Comparison of ENCODE assay signal across 25 cellular contexts in the genomic region with DNA sequence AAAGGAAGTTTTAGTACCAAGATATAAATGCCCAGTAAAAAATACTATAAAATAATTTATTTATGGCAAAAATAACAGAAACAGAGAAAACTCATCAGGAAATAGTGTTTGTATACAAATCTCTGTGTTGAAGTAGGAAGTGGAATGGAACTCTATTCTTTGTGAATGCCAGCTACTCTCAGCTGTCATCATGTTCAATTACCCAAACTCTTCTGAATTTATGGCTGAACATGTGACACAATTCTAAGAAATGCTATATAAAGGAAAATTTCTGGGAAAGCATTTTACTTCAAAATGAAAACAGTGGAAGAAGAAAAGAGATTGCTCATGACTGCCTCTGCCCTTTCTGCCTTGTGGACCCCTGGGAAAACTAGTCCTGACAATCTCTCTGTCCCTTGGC.
A peak's percentile ranks its signal among the peaks of the same experiment; 100 is the strongest.
DNase-seq lines count a peak whose midpoint lies in the region; ATAC-seq, FAIRE-seq and TF ChIP-seq lines count a peak whose summit lies in the region.
"Had no signal": no experiment of that assay in that cellular context is flagged by ENCODE, and none has a peak within 500 bp of the region (broad histone marks: within the 10 kb centered on the region; RNA-seq: fewer than 3 reads in every experiment).

No MANE protein-coding gene starts in this region.

- no peak overlapping the region for H4K8ac ChIP-seq in neuronal stem cell (ENCODE audit: low read depth, low read length)

- H3K36me3 ChIP-seq in HCT116 (ENCODE audit: control insufficient read depth in 1 of 2, insufficient read depth in 2 of 2, low read length in 2 of 2) (no peaks in the 10 kb centered on the region), K562 (ENCODE audit: control insufficient read depth, insufficient read depth, low read length) (no peaks in the 10 kb centered on the region), neuronal stem cell (replicated peaks in 1 of 2; ENCODE audit: control insufficient read depth in 2 of 2, insufficient read depth in 2 of 2, low read length in 2 of 2) (no peaks in the 10 kb centered on the region), upper lobe of left lung (no peaks in the 10 kb centered on the region)
- H3K36me3 ChIP-seq: adrenal gland, BE2C, uterus had no signal

- in situ Hi-C loops in K562 (cut with MboI): loop anchor here (10.0 kb wide), 1 partner anchor 1419 kb away; no protein-coding TSS in a partner anchor
- in situ Hi-C loops in GM13976 (cut with MboI; ENCODE audit: low sequenced_read_pairs, unreplicated experiment): no loop called here

- TF ChIP-seq POLR2A in HCT116 (IDR thresholded peaks at IDR 0.05; ENCODE audit: borderline replicate concordance, extremely low read depth, insufficient read depth, insufficient read length) (no peak), K562 (conservative IDR thresholded peaks at IDR 0.05) (no peak), upper lobe of left lung (IDR thresholded peaks at IDR 0.05) (no peak)

- no peaks in the 10 kb centered on the region for H3K79me2 ChIP-seq in HCT116 (ENCODE audit: insufficient read depth, low read length)
- no peaks in the 10 kb centered on the region for H3K79me2 ChIP-seq in K562 (ENCODE audit: control insufficient read depth, insufficient read depth, low read length)

- no peak overlapping the region for H2BK5ac ChIP-seq in neuronal stem cell (ENCODE audit: low read length)

- H2AFZ ChIP-seq in HCT116 (ENCODE audit: low read depth, low read length, poor library complexity, severe bottlenecking) (peak overlapping the region; percentile 39), K562 (ENCODE audit: low read depth, low read length) (no peak overlapping the region), neuronal stem cell (ENCODE audit: low read length) (peak overlapping the region; percentile 28)

- intact Hi-C loops in HCT116 (cut with micrococcal nuclease): no loop called here
- intact Hi-C loops in K562 (cut with micrococcal nuclease): no loop called here

- peaks cover 0 to 5% of the 10 kb centered on the region in 2 experiments; a peak in 1 of 4 replicates for H3K4me1 ChIP-seq in HCT116 (ENCODE audit: control insufficient read depth in 1 of 2, insufficient read depth in 2 of 2, low read length in 2 of 2)
- H3K4me1 ChIP-seq in K562 (replicated peaks in 1 of 2; ENCODE audit: control insufficient read depth in 2 of 2, insufficient read depth in 2 of 2, low read length in 2 of 2): no peaks in the 10 kb centered on the region
- peaks cover 0 to 3% of the 10 kb centered on the region in 2 donors for H3K4me1 ChIP-seq in neuronal stem cell (ENCODE audit: control insufficient read depth in 2 of 2, insufficient read depth in 1 of 2, low read depth in 1 of 2, low read length in 2 of 2)
- H3K4me1 ChIP-seq in upper lobe of left lung: peaks cover 0 to 7% (median 0%) of the 10 kb centered on the region in 4 donors
- H3K4me1 ChIP-seq: adrenal gland, BE2C, uterus had no signal

- H3K23ac ChIP-seq in neuronal stem cell (ENCODE audit: low read depth, low read length, poor library complexity): no peak overlapping the region

- H2BK15ac ChIP-seq in neuronal stem cell (ENCODE audit: low read length): no peak overlapping the region

- DNase-seq in HCT116 (ENCODE audit: low read depth, low spot score) (no peak), K562 (ENCODE audit: extremely low read depth in 1 of 4, low spot score in 3 of 4) (peak in 1 of 4 experiments; percentile 0), neuronal stem cell (ENCODE audit: low spot score) (no peak), upper lobe of left lung (no peak), GM13976 (ENCODE audit: low spot score) (no peak), chondrocyte (ENCODE audit: low spot score) (no peak)
- DNase-seq in stimulated activated naive B cell treated with anti-CD40 and anti-IgM and Interleukin-4, amounts not matched to agents 10 μg/mL and 1 μg/mL and 100 μg/mL, for 72 hours: no peak
- DNase-seq: BE2C; effector CD8-positive, alpha-beta T cell; EL; kidney; NCI-H2171; retina; stimulated activated naive CD4-positive, alpha-beta T cell; T1000; uterus had no signal

- TF ChIP-seq CTCF in HCT116 (IDR thresholded peaks at IDR 0.05 in 2 of 3, conservative IDR thresholded peaks at IDR 0.05 in 1 of 3; ENCODE audit: borderline replicate concordance in 1 of 3, insufficient read depth in 1 of 3, low read depth in 2 of 3, low read length in 2 of 3): no peak
- no peak for TF ChIP-seq CTCF in K562 (IDR thresholded peaks at IDR 0.05 in 2 of 3, conservative IDR thresholded peaks at IDR 0.05 in 1 of 3; ENCODE audit: insufficient read depth in 2 of 3, low read depth in 1 of 3, low read length in 3 of 3)
- TF ChIP-seq CTCF in upper lobe of left lung (IDR thresholded peaks at IDR 0.05): no peak
- TF ChIP-seq CTCF in GM13976 (IDR thresholded peaks at IDR 0.05; ENCODE audit: borderline replicate concordance, control extremely low read depth, extremely low read depth, insufficient read depth, missing control alignments): no peak
- no peak for TF ChIP-seq CTCF in chondrocyte (IDR thresholded peaks at IDR 0.05)

- H3K18ac ChIP-seq in neuronal stem cell (ENCODE audit: low read length): no peak overlapping the region

- BruUV-seq in HCT116 (replicated peaks; lab: Mats Ljungman, UMichigan) (no TSS peak), K562 (replicated peaks; lab: Mats Ljungman, UMichigan) (no TSS peak)

- H3K9me2 ChIP-seq in HCT116 (ENCODE audit: insufficient read depth): no peaks in the 10 kb centered on the region

- H3K79me1 ChIP-seq in neuronal stem cell (ENCODE audit: low read depth, low read length): no peaks in the 10 kb centered on the region

- POLR2A ChIA-PET in HCT116 (lab: Charles Lee): no interaction called here
- POLR2A ChIA-PET in K562 (lab: Yijun Ruan, JAX): no interaction called here

- no peak overlapping the region for H3K4ac ChIP-seq in neuronal stem cell (ENCODE audit: low read length)

- no peak overlapping the region for H3K14ac ChIP-seq in neuronal stem cell (ENCODE audit: low read length)

- H2AK5ac ChIP-seq in neuronal stem cell (ENCODE audit: low read depth, low read length): no peak overlapping the region

- no peak overlapping the region for H3K27ac Mint-ChIP-seq in stimulated activated naive B cell treated with anti-CD40 and anti-IgM and Interleukin-4, amounts not matched to agents 10 μg/mL and 1 μg/mL and 100 μg/mL, for 72 hours
- H3K27ac Mint-ChIP-seq in chondrocyte (ENCODE audit: unreplicated experiment): no peak overlapping the region
- H3K27ac Mint-ChIP-seq: activated T-helper 17 cell treated with anti-CD3 and anti-CD28 coated beads, Interleukin-2, amount 50 U/mL, for 72 hours; mesothelial cell of epicardium had no signal

- no peaks in the 10 kb centered on the region for H3K4me1 Mint-ChIP-seq in stimulated activated naive B cell treated with anti-CD40 and anti-IgM and Interleukin-4, amounts not matched to agents 10 μg/mL and 1 μg/mL and 100 μg/mL, for 72 hours
- H3K4me1 Mint-ChIP-seq in chondrocyte (ENCODE audit: low read depth): peaks cover 6% of the 10 kb centered on the region
- H3K4me1 Mint-ChIP-seq: activated T-helper 17 cell treated with anti-CD3 and anti-CD28 coated beads, Interleukin-2, amount 50 U/mL, for 72 hours; mesothelial cell of epicardium; neural crest cell had no signal

- H3K4me2 ChIP-seq in HCT116 (ENCODE audit: low read length): no peak overlapping the region
- no peak overlapping the region for H3K4me2 ChIP-seq in K562 (ENCODE audit: insufficient read depth, low read length)
- H3K4me2 ChIP-seq in neuronal stem cell (ENCODE audit: insufficient read depth, low read length, poor library complexity, severe bottlenecking): no peak overlapping the region
- H3K4me2 ChIP-seq: KMS-11 had no signal

- H3K4me3 ChIP-seq in HCT116 (replicated peaks in 1 of 2; ENCODE audit: low read depth in 1 of 2, low read length in 2 of 2) (no peak overlapping the region), K562 (no peak overlapping the region), neuronal stem cell (ENCODE audit: low read length in 2 of 2) (no peak overlapping the region), upper lobe of left lung (no peak overlapping the region)
- H3K4me3 ChIP-seq: adrenal gland, SK-N-MC, uterus had no signal

- ATAC-seq in HCT116: no peak
- no peak for ATAC-seq in K562
- no peak for ATAC-seq in upper lobe of left lung (ENCODE audit: low FRiP score in 2 of 2)
- ATAC-seq in stimulated activated naive B cell treated with anti-CD40 and anti-IgM and Interleukin-4, amounts not matched to agents 10 μg/mL and 1 μg/mL and 100 μg/mL, for 72 hours (replicated peaks): no peak
- ATAC-seq: activated T-helper 17 cell treated with anti-CD3 and anti-CD28 coated beads, Interleukin-2, amount 50 U/mL, for 72 hours; Panc1 had no signal

- H2BK120ac ChIP-seq in neuronal stem cell (ENCODE audit: low read depth, low read length): no peak overlapping the region

- H4K20me1 ChIP-seq in HCT116 (ENCODE audit: insufficient read depth) (no peaks in the 10 kb centered on the region), K562 (replicated peaks; ENCODE audit: control insufficient read depth, insufficient read depth, low read length) (no peaks in the 10 kb centered on the region)

- no peaks in the 10 kb centered on the region for H3K9me1 ChIP-seq in K562 (ENCODE audit: control insufficient read depth, insufficient read depth, low read length)

- H3K9me3 Mint-ChIP-seq in stimulated activated naive B cell treated with anti-CD40 and anti-IgM and Interleukin-4, amounts not matched to agents 10 μg/mL and 1 μg/mL and 100 μg/mL, for 72 hours: peaks cover 0 to under 1% of the 10 kb centered on the region in 2 donors
- no peaks in the 10 kb centered on the region for H3K9me3 Mint-ChIP-seq in chondrocyte (ENCODE audit: low read depth)
- H3K9me3 Mint-ChIP-seq: mesothelial cell of epicardium, neural crest cell had no signal

- H3K27me3 ChIP-seq in HCT116 (ENCODE audit: insufficient read depth, low read length) (no peaks in the 10 kb centered on the region), K562 (ENCODE audit: control insufficient read depth in 2 of 2, insufficient read depth in 2 of 2, low read length in 2 of 2) (no peaks in the 10 kb centered on the region), neuronal stem cell (ENCODE audit: control insufficient read depth in 3 of 3, insufficient read depth in 3 of 3, low read depth in 1 of 3, low read length in 3 of 3) (no peaks in the 10 kb centered on the region), upper lobe of left lung (no peaks in the 10 kb centered on the region)
- H3K27me3 ChIP-seq: adrenal gland, BE2C, foreskin keratinocyte, uterus had no signal

- no peak overlapping the region for H2BK12ac ChIP-seq in neuronal stem cell (ENCODE audit: low read length)

- H3K36me3 Mint-ChIP-seq in stimulated activated naive B cell treated with anti-CD40 and anti-IgM and Interleukin-4, amounts not matched to agents 10 μg/mL and 1 μg/mL and 100 μg/mL, for 72 hours: no peaks in the 10 kb centered on the region
- no peaks in the 10 kb centered on the region for H3K36me3 Mint-ChIP-seq in chondrocyte (ENCODE audit: low read depth)
- H3K36me3 Mint-ChIP-seq: mesothelial cell of epicardium had no signal

- H3K27ac ChIP-seq in HCT116 (ENCODE audit: low read depth, low read length): no peak overlapping the region
- H3K27ac ChIP-seq in K562 (ENCODE audit: extremely low read depth, low read depth, low read length): no peak overlapping the region
- H3K27ac ChIP-seq in neuronal stem cell (replicated peaks; ENCODE audit: low read length): no peak overlapping the region
- peak overlapping the region in 3 of 4 donors; percentile 10 to 40 (median 32) for H3K27ac ChIP-seq in upper lobe of left lung
- H3K27ac ChIP-seq: adrenal gland, KMS-11, SK-N-MC, uterus had no signal

- no peaks in the 10 kb centered on the region for H3K27me3 Mint-ChIP-seq in stimulated activated naive B cell treated with anti-CD40 and anti-IgM and Interleukin-4, amounts not matched to agents 10 μg/mL and 1 μg/mL and 100 μg/mL, for 72 hours
- H3K27me3 Mint-ChIP-seq in chondrocyte (ENCODE audit: low read depth): no peaks in the 10 kb centered on the region

- no peak for FAIRE-seq in K562 (lab: Jason Lieb, UNC)
- FAIRE-seq: GM19239 had no signal

- no peak overlapping the region for H4K91ac ChIP-seq in neuronal stem cell (ENCODE audit: low read depth, low read length, poor library complexity)

- H3K9ac ChIP-seq in HCT116 (ENCODE audit: low read length) (no peak overlapping the region), K562 (ENCODE audit: insufficient read depth in 1 of 2, low read depth in 2 of 2, low read length in 2 of 2) (no peak overlapping the region), neuronal stem cell (ENCODE audit: low read depth, low read length, poor library complexity) (no peak overlapping the region)
- H3K9ac ChIP-seq: KMS-11 had no signal

- no peak for TF ChIP-seq RAD21 in HCT116 (IDR thresholded peaks at IDR 0.05; ENCODE audit: low read depth)
- no peak for TF ChIP-seq RAD21 in K562 (CRISPR knock-in tag; conservative IDR thresholded peaks at IDR 0.05 in 1 of 2, IDR thresholded peaks at IDR 0.05 in 1 of 2)

- CTCF ChIA-PET in HCT116 (lab: Charles Lee): no interaction called here
- CTCF ChIA-PET in K562 (lab: Yijun Ruan, JAX; ENCODE audit: low intra/inter-chr PET ratio): no interaction called here

- no peaks in the 10 kb centered on the region for H3K9me3 ChIP-seq in HCT116 (ENCODE audit: control insufficient read depth in 1 of 2, insufficient read depth in 1 of 2, low read depth in 1 of 2, low read length in 2 of 2)
- no peaks in the 10 kb centered on the region for H3K9me3 ChIP-seq in K562 (replicated peaks; ENCODE audit: control insufficient read depth, insufficient read depth, low read depth, low read length)
- no peaks in the 10 kb centered on the region for H3K9me3 ChIP-seq in neuronal stem cell (replicated peaks in 1 of 2; ENCODE audit: control insufficient read depth in 2 of 2, insufficient read depth in 1 of 2, low read depth in 1 of 2, low read length in 2 of 2)
- no peaks in the 10 kb centered on the region for H3K9me3 ChIP-seq in upper lobe of left lung
- H3K9me3 ChIP-seq: adrenal gland, BE2C, uterus had no signal

- TF ChIP-seq EP300 in K562 (IDR thresholded peaks at IDR 0.05; ENCODE audit: low read length) (no peak), upper lobe of left lung (IDR thresholded peaks at IDR 0.05) (no peak)

- no peak overlapping the region for H3K4me3 Mint-ChIP-seq in stimulated activated naive B cell treated with anti-CD40 and anti-IgM and Interleukin-4, amounts not matched to agents 10 μg/mL and 1 μg/mL and 100 μg/mL, for 72 hours
- no peak overlapping the region for H3K4me3 Mint-ChIP-seq in chondrocyte (ENCODE audit: unreplicated experiment)
- H3K4me3 Mint-ChIP-seq: activated T-helper 17 cell treated with anti-CD3 and anti-CD28 coated beads, Interleukin-2, amount 50 U/mL, for 72 hours; mesothelial cell of epicardium; neural crest cell had no signal

- RAD21 ChIA-PET in HCT116 (lab: Charles Lee; ENCODE audit: low non-redundant PET in 1 of 2, low total read pairs in 2 of 2, uncharacterized antibody in 2 of 2, unreplicated experiment in 2 of 2): no interaction called here

Comparison
In these comparisons a context has a peak if more than half of its experiments do, and no peak if none do; other contexts are left out.
1. H3K27ac ChIP-seq: peak in upper lobe of left lung (3 of 4); none in HCT116 (single experiment), K562 (single experiment) and neuronal stem cell (single experiment).